In genomic region chr14:41016213-41016612, GRCh38 we compare ENCODE assay signal across 2 cellular contexts.
TF ChIP-seq lines count a peak whose summit lies in the region.

No MANE protein-coding gene starts in this region.

TF ChIP-seq in GM23338, 12 proteins besides CTCF, POLR2A, EP300 and RAD21:
- TF ChIP-seq CREB1 (CRISPR knock-in tag; IDR thresholded peaks at IDR 0.05; ENCODE audit: low read depth) (no peak), ZNF331 (CRISPR knock-in tag; IDR thresholded peaks at IDR 0.05; ENCODE audit: low read depth) (no peak), JUNB (IDR thresholded peaks at IDR 0.05; ENCODE audit: unreplicated experiment) (no peak), EZH2phosphoT487 (IDR thresholded peaks at IDR 0.05; ENCODE audit: unreplicated experiment) (no peak), ZNF114 (CRISPR knock-in tag; IDR thresholded peaks at IDR 0.05) (no peak), REST (IDR thresholded peaks at IDR 0.05; ENCODE audit: unreplicated experiment) (no peak), NANOG (IDR thresholded peaks at IDR 0.05; ENCODE audit: borderline replicate concordance) (no peak), EZH2 (IDR thresholded peaks at IDR 0.05; ENCODE audit: low read depth, unreplicated experiment) (no peak), POLR2AphosphoS5 (IDR thresholded peaks at IDR 0.05; ENCODE audit: low read depth) (no peak), ETS1 (IDR thresholded peaks at IDR 0.05) (no peak)

TF ChIP-seq in WTC11, 78 proteins besides CTCF, POLR2A, EP300 and RAD21:
- no peak for TF ChIP-seq ZNF219 (CRISPR knock-in tag; IDR thresholded peaks at IDR 0.05; ENCODE audit: borderline replicate concordance)
- no peak for TF ChIP-seq ARID4B (CRISPR knock-in tag; IDR thresholded peaks at IDR 0.05; ENCODE audit: borderline replicate concordance)
- TF ChIP-seq ELF4 (CRISPR knock-in tag; IDR thresholded peaks at IDR 0.05; ENCODE audit: low read depth): no peak
- TF ChIP-seq ATF1 (CRISPR knock-in tag; IDR thresholded peaks at IDR 0.05): no peak
- no peak for TF ChIP-seq SMAD4 (CRISPR knock-in tag; IDR thresholded peaks at IDR 0.05)
- TF ChIP-seq GRHL2 (CRISPR knock-in tag; IDR thresholded peaks at IDR 0.05; ENCODE audit: insufficient replicate concordance, severe bottlenecking): no peak
- no peak for TF ChIP-seq NR1H2 (CRISPR knock-in tag; IDR thresholded peaks at IDR 0.05)
- no peak for TF ChIP-seq ZNF121 (CRISPR knock-in tag; IDR thresholded peaks at IDR 0.05)
- TF ChIP-seq PREB (CRISPR knock-in tag; IDR thresholded peaks at IDR 0.05; ENCODE audit: borderline replicate concordance): no peak
- TF ChIP-seq ZNF532 (CRISPR knock-in tag; IDR thresholded peaks at IDR 0.05; ENCODE audit: borderline replicate concordance): no peak
